Comparison of ENCODE assay signal across 1 cellular context in genomic region chr4:38005637-38006036, GRCh38.
TF ChIP-seq lines count a peak whose summit lies in the region.

No MANE protein-coding gene starts in this region.

TF ChIP-seq in HepG2, 621 proteins besides CTCF, POLR2A, EP300 and RAD21:
- no peak for TF ChIP-seq KAT7 (CRISPR knock-in tag; IDR thresholded peaks at IDR 0.05; ENCODE audit: borderline replicate concordance)
- no peak for TF ChIP-seq RFX5 (IDR thresholded peaks at IDR 0.05; ENCODE audit: low read depth, low read length)
- TF ChIP-seq NFIB (CRISPR knock-in tag; IDR thresholded peaks at IDR 0.05; ENCODE audit: borderline replicate concordance) = no peak
- TF ChIP-seq RFX1 (IDR thresholded peaks at IDR 0.05) = no peak
